ENCODE assay signal across 24 cellular contexts in the genomic region with DNA sequence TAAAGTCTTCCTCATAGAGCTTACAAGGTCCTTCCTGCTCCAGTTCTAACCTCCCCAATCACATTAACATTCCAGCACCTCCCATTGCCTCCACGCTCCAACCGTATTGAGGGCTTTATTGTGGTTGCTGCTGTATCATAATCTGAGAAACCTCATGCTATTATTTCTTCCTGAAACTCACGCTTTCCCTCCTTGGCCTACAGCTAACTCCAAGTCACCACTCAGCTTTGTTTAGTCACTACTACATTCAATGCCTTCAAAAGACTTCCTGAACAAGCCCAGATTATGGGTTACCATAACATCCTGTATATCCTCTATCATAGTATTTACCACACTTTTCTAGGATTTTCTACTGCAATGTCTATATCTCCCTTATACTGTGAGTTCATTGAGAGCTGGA.
DNase-seq lines count a peak whose midpoint lies in the region; ATAC-seq and TF ChIP-seq lines count a peak whose summit lies in the region.
"Had no signal": no experiment of that assay in that cellular context is flagged by ENCODE, and none has a peak within 500 bp of the region (broad histone marks: within the 10 kb centered on the region; RNA-seq: fewer than 3 reads in every experiment).

No MANE protein-coding gene starts in this region.

- no peaks in the 10 kb centered on the region for H3K27me3 ChIP-seq in CD4-positive, CD25-positive, alpha-beta regulatory T cell (ENCODE audit: control insufficient read depth, insufficient read depth, low read length)
- H3K27me3 ChIP-seq in mammary epithelial cell (ENCODE audit: insufficient read depth, low read length) (no peaks in the 10 kb centered on the region), esophagus squamous epithelium (no peaks in the 10 kb centered on the region), lower lobe of right lung (ENCODE audit: low read depth) (no peaks in the 10 kb centered on the region)
- H3K27me3 ChIP-seq: SJCRH30 had no signal

- ATAC-seq in CD4-positive, CD25-positive, alpha-beta regulatory T cell (ENCODE audit: low read depth in 2 of 2) = no peak
- ATAC-seq in lower lobe of right lung = no peak
- no peak for ATAC-seq in stimulated activated effector memory CD8-positive, alpha-beta T cell treated with anti-CD3 and anti-CD28 coated beads, Interleukin-12 subunit alpha, Interleukin-12 subunit beta, amount 100 ng/mL, for 72 hours
- ATAC-seq: GM23338, PC-3, Right ventricle myocardium inferior had no signal

- TF ChIP-seq CTCF in mammary epithelial cell (conservative IDR thresholded peaks at IDR 0.05 in 1 of 2, IDR thresholded peaks at IDR 0.05 in 1 of 2; ENCODE audit: extremely low read depth in 1 of 2, insufficient read depth in 1 of 2, low read depth in 1 of 2, low read length in 2 of 2) (no peak), esophagus squamous epithelium (IDR thresholded peaks at IDR 0.05) (no peak), lower lobe of right lung (IDR thresholded peaks at IDR 0.05) (no peak)

- 94% methylated on average over 3 of the region's 3 CpGs for WGBS in mammary epithelial cell (ENCODE audit: low coverage, missing lambda C conversion rate)
- 38 to 72% methylated on average over 3 of the region's 3 CpGs for WGBS in esophagus squamous epithelium, 2 donors

- no TSS peak for BruUV-seq in mammary epithelial cell (replicated peaks; lab: Mats Ljungman, UMichigan)

- peak overlapping the region; percentile 35 for H2AFZ ChIP-seq in mammary epithelial cell (ENCODE audit: low read depth, low read length)
- H2AFZ ChIP-seq: GM23338 had no signal

- peaks cover 0 to 12% (median 5%) of the 10 kb centered on the region in 4 donors for H3K4me1 Mint-ChIP-seq in CD4-positive, CD25-positive, alpha-beta regulatory T cell
- H3K4me1 Mint-ChIP-seq in stimulated activated effector memory CD8-positive, alpha-beta T cell treated with anti-CD3 and anti-CD28 coated beads, Interleukin-12 subunit alpha, Interleukin-12 subunit beta, amount 100 ng/mL, for 72 hours = peaks cover 12% of the 10 kb centered on the region
- H3K4me1 Mint-ChIP-seq in immature natural killer cell = peaks cover 3 to 6% of the 10 kb centered on the region in 2 donors
- H3K4me1 Mint-ChIP-seq: B cell; CD8-positive, alpha-beta memory T cell had no signal

- no peak for TF ChIP-seq POLR2A in esophagus squamous epithelium (IDR thresholded peaks at IDR 0.05)

- peaks cover 4% of the 10 kb centered on the region for H3K36me3 ChIP-seq in CD4-positive, CD25-positive, alpha-beta regulatory T cell (ENCODE audit: control insufficient read depth, insufficient read depth, low read length)
- no peaks in the 10 kb centered on the region for H3K36me3 ChIP-seq in mammary epithelial cell (ENCODE audit: insufficient read depth, low read length)
- H3K36me3 ChIP-seq in esophagus squamous epithelium = no peaks in the 10 kb centered on the region
- H3K36me3 ChIP-seq in lower lobe of right lung = no peaks in the 10 kb centered on the region
- H3K36me3 ChIP-seq: SJCRH30 had no signal

- dilution Hi-C loops in mammary epithelial cell (cut with HindIII; ENCODE audit: low sequenced_read_pairs) = no loop called here

- no peak overlapping the region for H3K4me3 ChIP-seq in CD4-positive, CD25-positive, alpha-beta regulatory T cell (ENCODE audit: low read depth, low read length)
- no peak overlapping the region for H3K4me3 ChIP-seq in Jurkat, Clone E6-1 (ENCODE audit: low read length)
- H3K4me3 ChIP-seq in mammary epithelial cell (replicated peaks in 1 of 3; ENCODE audit: insufficient read depth in 1 of 3, low read depth in 2 of 3, low read length in 3 of 3) (no peak overlapping the region), esophagus squamous epithelium (no peak overlapping the region), lower lobe of right lung (no peak overlapping the region)
- H3K4me3 ChIP-seq: GM23338, SJCRH30 had no signal

- no peak overlapping the region for H3K4me2 ChIP-seq in mammary epithelial cell (ENCODE audit: insufficient read depth, low read depth, low read length)
- H3K4me2 ChIP-seq: GM23338 had no signal

- H3K9me3 ChIP-seq in CD4-positive, CD25-positive, alpha-beta regulatory T cell (ENCODE audit: control insufficient read depth in 2 of 2, low read length in 2 of 2) = no peaks in the 10 kb centered on the region
- H3K9me3 ChIP-seq in mammary epithelial cell (replicated peaks; ENCODE audit: insufficient read depth, low read length) (peaks cover 5% of the 10 kb centered on the region), esophagus squamous epithelium (peaks cover 0 to 3% (median 0%) of the 10 kb centered on the region in 3 donors), lower lobe of right lung (no peaks in the 10 kb centered on the region)
- H3K9me3 ChIP-seq: SJCRH30 had no signal

- H3K27ac Mint-ChIP-seq in CD4-positive, CD25-positive, alpha-beta regulatory T cell = peak overlapping the region in 2 of 3 donors; percentile 8 to 13
- no peak overlapping the region for H3K27ac Mint-ChIP-seq in stimulated activated effector memory CD8-positive, alpha-beta T cell treated with anti-CD3 and anti-CD28 coated beads, Interleukin-12 subunit alpha, Interleukin-12 subunit beta, amount 100 ng/mL, for 72 hours
- no peak overlapping the region for H3K27ac Mint-ChIP-seq in immature natural killer cell
- H3K27ac Mint-ChIP-seq: B cell; CD8-positive, alpha-beta memory T cell; GM23338; H9 had no signal

- no peak overlapping the region for H3K27ac ChIP-seq in CD4-positive, CD25-positive, alpha-beta regulatory T cell (ENCODE audit: insufficient read depth, low read length, poor library complexity, severe bottlenecking)
- H3K27ac ChIP-seq in mammary epithelial cell (ENCODE audit: insufficient read depth, low read depth, low read length) (no peak overlapping the region), esophagus squamous epithelium (peak overlapping the region in 3 of 4 donors; percentile 56 to 79 (median 76)), lower lobe of right lung (no peak overlapping the region)
- H3K27ac ChIP-seq: C4-2B, SJCRH30 had no signal

- CTCF ChIA-PET in mammary epithelial cell (lab: Charles Lee; ENCODE audit: low non-redundant PET) = no interaction called here

- H3K9me3 Mint-ChIP-seq in CD4-positive, CD25-positive, alpha-beta regulatory T cell = peaks cover 0 to 3% (median 0%) of the 10 kb centered on the region in 7 donors
- peaks cover 7% of the 10 kb centered on the region for H3K9me3 Mint-ChIP-seq in stimulated activated effector memory CD8-positive, alpha-beta T cell treated with anti-CD3 and anti-CD28 coated beads, Interleukin-12 subunit alpha, Interleukin-12 subunit beta, amount 100 ng/mL, for 72 hours
- peaks cover 0 to 1% (median 0%) of the 10 kb centered on the region in 6 donors for H3K9me3 Mint-ChIP-seq in immature natural killer cell
- H3K9me3 Mint-ChIP-seq: CD8-positive, alpha-beta memory T cell; GM23338 had no signal

- no peaks in the 10 kb centered on the region for H3K27me3 Mint-ChIP-seq in CD4-positive, CD25-positive, alpha-beta regulatory T cell
- peaks cover 0 to 4% (median 2%) of the 10 kb centered on the region in 3 donors for H3K27me3 Mint-ChIP-seq in immature natural killer cell (ENCODE audit: low read depth in 3 of 3)
- H3K27me3 Mint-ChIP-seq: CD8-positive, alpha-beta memory T cell had no signal

- no peak overlapping the region for H3K4me3 Mint-ChIP-seq in CD4-positive, CD25-positive, alpha-beta regulatory T cell
- no peak overlapping the region for H3K4me3 Mint-ChIP-seq in stimulated activated effector memory CD8-positive, alpha-beta T cell treated with anti-CD3 and anti-CD28 coated beads, Interleukin-12 subunit alpha, Interleukin-12 subunit beta, amount 100 ng/mL, for 72 hours
- no peak overlapping the region for H3K4me3 Mint-ChIP-seq in immature natural killer cell
- H3K4me3 Mint-ChIP-seq: B cell; CD8-positive, alpha-beta memory T cell; GM23338; H9 had no signal

- H3K79me2 ChIP-seq in mammary epithelial cell (ENCODE audit: insufficient read depth, low read length) = no peaks in the 10 kb centered on the region

- no peak overlapping the region for H3K9ac ChIP-seq in mammary epithelial cell (ENCODE audit: insufficient read depth, low read length)

- H4K20me1 ChIP-seq in mammary epithelial cell (ENCODE audit: insufficient read depth, low read length) = no peaks in the 10 kb centered on the region

- intact Hi-C loops in mammary epithelial cell (cut with micrococcal nuclease) (no loop called here), esophagus squamous epithelium (cut with DNase I) (no loop called here), lower lobe of right lung (cut with DNase I) (no loop called here)

- in situ Hi-C loops in mammary epithelial cell (cut with MboI; ENCODE audit: low sequenced_read_pairs in 2 of 2) = no loop called here

- H3K4me1 ChIP-seq in CD4-positive, CD25-positive, alpha-beta regulatory T cell (ENCODE audit: control insufficient read depth, insufficient read depth, low read length, poor library complexity, severe bottlenecking) = no peaks in the 10 kb centered on the region
- peaks cover 27% of the 10 kb centered on the region for H3K4me1 ChIP-seq in mammary epithelial cell (ENCODE audit: insufficient read depth, low read length)
- H3K4me1 ChIP-seq in esophagus squamous epithelium = peaks cover 0 to 66% (median 3%) of the 10 kb centered on the region in 3 donors
- H3K4me1 ChIP-seq in lower lobe of right lung = no peaks in the 10 kb centered on the region
- H3K4me1 ChIP-seq: SJCRH30 had no signal

- peaks cover 23% of the 10 kb centered on the region for H3K36me3 Mint-ChIP-seq in CD4-positive, CD25-positive, alpha-beta regulatory T cell
- H3K36me3 Mint-ChIP-seq in stimulated activated effector memory CD8-positive, alpha-beta T cell treated with anti-CD3 and anti-CD28 coated beads, Interleukin-12 subunit alpha, Interleukin-12 subunit beta, amount 100 ng/mL, for 72 hours = peaks cover 8% of the 10 kb centered on the region
- peaks cover 4 to 29% (median 27%) of the 10 kb centered on the region in 3 donors for H3K36me3 Mint-ChIP-seq in immature natural killer cell

- no peak for DNase-seq in CD4-positive, CD25-positive, alpha-beta regulatory T cell
- DNase-seq in Jurkat, Clone E6-1 (ENCODE audit: low read depth, low spot score) = peak; percentile 29
- DNase-seq in mammary epithelial cell = no peak
- no peak for DNase-seq in esophagus squamous epithelium (lab: John Stamatoyannopoulos, UW)
- no peak for DNase-seq in lower lobe of right lung
- no peak for DNase-seq in stimulated activated effector memory CD8-positive, alpha-beta T cell treated with anti-CD3 and anti-CD28 coated beads, Interleukin-12 subunit alpha, Interleukin-12 subunit beta, amount 100 ng/mL, for 72 hours (ENCODE audit: low spot score in 2 of 2)
- DNase-seq in immature natural killer cell = no peak
- no peak for DNase-seq in NCI-H2081 treated with DMSO at 0.1 percent for 48 hours (lab: John Stamatoyannopoulos, UW)
- DNase-seq: CD8-positive, alpha-beta memory T cell; DMS79 treated with DMSO at 0.1 percent for 48 hours; H9; Karpas-422; NCI-H1105; NCI-H1436 treated with DMSO at 0.1 percent for 48 hours; NCI-H187 treated with DMSO at 0.1 percent for 48 hours; NCI-H2107; NCI-H524; NCI-H748 treated with DMSO at 0.1 percent for 48 hours; PC-3; SJCRH30 had no signal

Comparison
In these comparisons a context has a peak if more than half of its experiments do, and no peak if none do; other contexts are left out.
1. H3K27ac ChIP-seq: peak in esophagus squamous epithelium (3 of 4); none in CD4-positive, CD25-positive, alpha-beta regulatory T cell (single experiment), mammary epithelial cell (single experiment) and lower lobe of right lung (single experiment).
2. H3K27ac Mint-ChIP-seq: peak in CD4-positive, CD25-positive, alpha-beta regulatory T cell (2 of 3); none in stimulated activated effector memory CD8-positive, alpha-beta T cell treated with anti-CD3 and anti-CD28 coated beads, Interleukin-12 subunit alpha, Interleukin-12 subunit beta, amount 100 ng/mL, for 72 hours (single experiment) and immature natural killer cell (0 of 6).